Comparison of ENCODE assay signal across 8 cellular contexts in genomic region chr20:21303061-21303871, GRCh38. TPM values are rescaled to one million over a fixed set of nuclear protein-coding genes. Genes with fewer than 3 reads are reported as not detected.
DNase-seq lines count a peak whose midpoint lies in the region; ATAC-seq and TF ChIP-seq lines count a peak whose summit lies in the region.

Gene XRN2, plus strand, starts transcription at chr20:21303331. Its CDS starts 68 bp downstream, at chr20:21303399.

- peak within 1 kb of the TSS; percentile 87 for H2AFZ ChIP-seq in PC-3 (ENCODE audit: low read length)

- POLR2A ChIA-PET in PC-3 (lab: Charles Lee; ENCODE audit: unreplicated experiment), result interaction anchor here (0.6 kb wide), 3 partner anchors 87 to 1286 kb away, joined by 3 to 5 read pairs (median 4); partner anchors contain the start of gene NAA20

- ATAC-seq in GM21619 (IDR thresholded peaks at IDR 0.05; ENCODE audit: unreplicated experiment) (peak; percentile 90), PC-3 (peak; percentile 93)

- H3K27me3 ChIP-seq in PC-3 (ENCODE audit: low read length) (no peaks in the 10 kb centered on the region), mucosa of stomach (ENCODE audit: control insufficient read depth, insufficient read depth, low read length) (peaks cover 3% of the 10 kb centered on the region)

- H3K36me3 ChIP-seq in PC-3 (ENCODE audit: low read depth, low read length) (peaks cover 3% of the 10 kb centered on the region; the same call in 1 of the 2 replicates), mucosa of stomach (ENCODE audit: control insufficient read depth, insufficient read depth, low read length) (no peaks in the 10 kb centered on the region)

- no peaks in the 10 kb centered on the region for H3K9me3 ChIP-seq in PC-3 (ENCODE audit: low read length)
- H3K9me3 ChIP-seq in mucosa of stomach (ENCODE audit: control insufficient read depth, low read length), result no peaks in the 10 kb centered on the region

- no peaks in the 10 kb centered on the region for H3K9me2 ChIP-seq in PC-3 (replicated peaks; ENCODE audit: low read length)

- peaks cover 32% of the 10 kb centered on the region for H3K79me2 ChIP-seq in PC-3 (ENCODE audit: low read length)

- H4K20me1 ChIP-seq in PC-3 (ENCODE audit: low read length), result peaks cover 20% of the 10 kb centered on the region

- H3K9ac ChIP-seq in PC-3 (ENCODE audit: low read length) (peak within 1 kb of the TSS; percentile 96), mucosa of stomach (ENCODE audit: low read length) (peak within 1 kb of the TSS; percentile 68)

- intact Hi-C loops in PC-3 (cut with micrococcal nuclease), result loop anchor here (5.0 kb wide), 2 partner anchors 66 to 176 kb away; partner anchors contain the start of gene KIZ

- peak; percentile 93 for TF ChIP-seq POLR2A in erythroblast (IDR thresholded peaks at IDR 0.05; ENCODE audit: low read length)

- DNase-seq in DMS153 treated with DMSO at 0.1 percent for 48 hours (lab: John Stamatoyannopoulos, UW; ENCODE audit: unreplicated experiment), result peak; percentile 90
- DNase-seq in Jurkat, Clone E6-1 (ENCODE audit: low read depth, low spot score), result peak; percentile 88
- DNase-seq in PC-3, result peak; percentile 97
- peak; percentile 93 for DNase-seq in activated T-cell treated with anti-CD3 and anti-CD28 coated beads, Interleukin-2, amount 50 U/mL, for 1 hour
- DNase-seq in erythroblast (lab: John Stamatoyannopoulos, UW), result peak; percentile 96 to 97
- DNase-seq in stimulated activated CD8-positive, alpha-beta memory T cell treated with anti-CD3 and anti-CD28 coated beads, Interleukin-7, amount 100 ng/mL, for 1 hour (ENCODE audit: low read depth in 2 of 2), result peak; percentile 88 to 94

- H3K27ac ChIP-seq in PC-3 (ENCODE audit: low read length), result peak within 1 kb of the TSS; percentile 74

- peak within 1 kb of the TSS; percentile 61 for H3K4me3 ChIP-seq in Jurkat, Clone E6-1 (ENCODE audit: low read length)
- H3K4me3 ChIP-seq in PC-3 (ENCODE audit: low read length) (peak within 1 kb of the TSS; percentile 92), mucosa of stomach (ENCODE audit: low read length) (peak within 1 kb of the TSS; percentile 44)

- H3K4me2 ChIP-seq in PC-3 (ENCODE audit: low read length), result peak within 1 kb of the TSS; percentile 96

- no TSS peak for BruUV-seq in PC-3 (replicated peaks; lab: Mats Ljungman, UMichigan)

- H3K4me1 ChIP-seq in PC-3 (ENCODE audit: insufficient read depth, low read length) (peaks cover 16% of the 10 kb centered on the region), mucosa of stomach (ENCODE audit: control insufficient read depth, insufficient read depth, low read length) (peaks cover 4% of the 10 kb centered on the region)

- no peaks in the 10 kb centered on the region for H3F3A ChIP-seq in PC-3 (ENCODE audit: low read length, unreplicated experiment)

- TF ChIP-seq CTCF in PC-3 (conservative IDR thresholded peaks at IDR 0.05; ENCODE audit: low read depth, low read length), result 0 out of 2 replicates have a peak, but pooled peaks have one; percentile 27

- CTCF ChIA-PET in PC-3 (lab: Charles Lee), result interaction anchor here (0.6 kb wide), 1 partner anchor 155 kb away, joined by 15 read pairs; no protein-coding TSS in a partner anchor

RNA-seq across cellular contexts. Expression of gene XRN2, which starts in this region (rescaled TPM):
- polyA plus RNA-seq in Jurkat, Clone E6-1 (2012; ENCODE audit: insufficient read depth, insufficient read length), result 81.0 TPM
- total RNA-seq in PC-3 (2014; rRNA removed), result 71.5 and 76.8 TPM in 2 replicates

Comparison
In these comparisons a context has a peak if more than half of its experiments do, and no peak if none do; other contexts are left out.
1. Peak in every context shown above with its lines: DNase-seq, ATAC-seq, H3K4me3 ChIP-seq and H3K27ac ChIP-seq.